24 cellular contexts compared by ENCODE assay signal in the genomic region with DNA sequence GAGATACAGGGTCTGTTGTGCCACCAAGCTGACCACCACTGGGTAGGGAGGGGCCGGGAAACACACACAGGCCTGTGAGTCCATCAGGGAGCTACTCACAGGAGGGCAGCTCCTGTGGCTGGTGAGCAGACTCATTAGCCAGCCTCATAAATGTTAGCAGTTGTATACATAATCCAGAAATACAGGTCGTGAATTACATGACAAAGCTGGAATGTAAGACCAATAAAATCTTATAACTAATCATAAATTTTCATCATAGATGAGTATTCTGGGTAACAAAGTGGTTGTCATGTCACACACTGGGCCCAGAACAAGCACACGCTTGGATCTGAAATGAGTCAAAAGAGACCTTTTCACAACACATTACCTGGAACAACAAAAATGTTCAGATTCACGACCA.
"Had no signal": no experiment of that assay in that cellular context is flagged by ENCODE, and none has a peak within 500 bp of the region (broad histone marks: within the 10 kb centered on the region; RNA-seq: fewer than 3 reads in every experiment).

No MANE protein-coding gene starts in this region.

- H3K36me3 ChIP-seq: left ventricle myocardium inferior, neural progenitor cell, neutrophil, right atrium auricular region, right lobe of liver, thoracic aorta, tibial artery, uterus had no signal

- H3K9me3 ChIP-seq: left ventricle myocardium inferior, neutrophil, right atrium auricular region, right lobe of liver, thoracic aorta, tibial artery, uterus had no signal

- H3K27me3 ChIP-seq: hepatocyte, neural progenitor cell, neutrophil, right atrium auricular region, right lobe of liver, tibial artery, uterus had no signal

- H3K4me1 ChIP-seq: left ventricle myocardium inferior, neural progenitor cell, parathyroid adenoma, right atrium auricular region, right lobe of liver, tibial artery, uterus had no signal

- DNase-seq: islet precursor cell; left ventricle myocardium inferior; mesendoderm; naive B cell; natural killer cell; nephron progenitor cell; occipital lobe; right lobe of liver; stimulated activated CD4-positive, alpha-beta T cell treated with anti-CD3 and anti-CD28 coated beads, Interleukin-1b, Interleukin-23, amount 100 ng/mL, for 48 hours; stimulated activated CD4-positive, alpha-beta T cell treated with anti-CD3 and anti-CD28 coated beads, Interleukin-2, amount 100 ng/mL, for 48 hours; stimulated activated CD4-positive, alpha-beta T cell treated with anti-CD3 and anti-CD28 coated beads, Interleukin-4, amount 100 ng/mL, for 4 hours; stimulated activated CD8-positive, alpha-beta memory T cell treated with anti-CD3 and anti-CD28 coated beads, Interleukin-4, amount 100 ng/mL, for 48 hours; stimulated activated naive CD4-positive, alpha-beta T cell treated with Interleukin-2 at 50 U/mL for 16 hours; stimulated activated naive CD8-positive, alpha-beta T cell treated with anti-CD3 and anti-CD28 coated beads, Interleukin-15, amount 100 ng/mL, for 72 hours; tibial artery; uterus had no signal

- H3K27ac ChIP-seq: hepatocyte, left ventricle myocardium inferior, neural progenitor cell, neutrophil, parathyroid adenoma, right atrium auricular region, right lobe of liver, thoracic aorta, tibial artery, uterus had no signal

- H3K4me3 ChIP-seq: hepatocyte, left ventricle myocardium inferior, lung, neural progenitor cell, right atrium auricular region, right lobe of liver, smooth muscle cell, thoracic aorta, tibial artery, uterus had no signal
